Comparison of ENCODE assay signal across 1 cellular context in genomic region chr1:234868296-234869147, GRCh38.
TF ChIP-seq lines count a peak whose summit lies in the region.

No MANE protein-coding gene starts in this region.

TF ChIP-seq in K562, 482 proteins besides CTCF, POLR2A, EP300 and RAD21 (continued from another document and continues in another):
- no peak for TF ChIP-seq ZHX1 (conservative IDR thresholded peaks at IDR 0.05; ENCODE audit: low read length)
- TF ChIP-seq HMG20B (CRISPR knock-in tag; IDR thresholded peaks at IDR 0.05), result no peak
- TF ChIP-seq GABPA (tag; conservative IDR thresholded peaks at IDR 0.05; ENCODE audit: low read depth), result no peak
- TF ChIP-seq U2AF2 (optimal IDR thresholded peaks at IDR 0.05; ENCODE audit: low read depth, low read length), result no peak
- no peak for TF ChIP-seq ZNF57 (CRISPR knock-in tag; IDR thresholded peaks at IDR 0.05)
- TF ChIP-seq, protein P1, sequence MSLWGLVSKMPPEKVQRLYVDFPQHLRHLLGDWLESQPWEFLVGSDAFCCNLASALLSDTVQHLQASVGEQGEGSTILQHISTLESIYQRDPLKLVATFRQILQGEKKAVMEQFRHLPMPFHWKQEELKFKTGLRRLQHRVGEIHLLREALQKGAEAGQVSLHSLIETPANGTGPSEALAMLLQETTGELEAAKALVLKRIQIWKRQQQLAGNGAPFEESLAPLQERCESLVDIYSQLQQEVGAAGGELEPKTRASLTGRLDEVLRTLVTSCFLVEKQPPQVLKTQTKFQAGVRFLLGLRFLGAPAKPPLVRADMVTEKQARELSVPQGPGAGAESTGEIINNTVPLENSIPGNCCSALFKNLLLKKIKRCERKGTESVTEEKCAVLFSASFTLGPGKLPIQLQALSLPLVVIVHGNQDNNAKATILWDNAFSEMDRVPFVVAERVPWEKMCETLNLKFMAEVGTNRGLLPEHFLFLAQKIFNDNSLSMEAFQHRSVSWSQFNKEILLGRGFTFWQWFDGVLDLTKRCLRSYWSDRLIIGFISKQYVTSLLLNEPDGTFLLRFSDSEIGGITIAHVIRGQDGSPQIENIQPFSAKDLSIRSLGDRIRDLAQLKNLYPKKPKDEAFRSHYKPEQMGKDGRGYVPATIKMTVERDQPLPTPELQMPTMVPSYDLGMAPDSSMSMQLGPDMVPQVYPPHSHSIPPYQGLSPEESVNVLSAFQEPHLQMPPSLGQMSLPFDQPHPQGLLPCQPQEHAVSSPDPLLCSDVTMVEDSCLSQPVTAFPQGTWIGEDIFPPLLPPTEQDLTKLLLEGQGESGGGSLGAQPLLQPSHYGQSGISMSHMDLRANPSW (CRISPR knock-in tag; IDR thresholded peaks at IDR 0.05), result no peak
- TF ChIP-seq, protein P2, sequence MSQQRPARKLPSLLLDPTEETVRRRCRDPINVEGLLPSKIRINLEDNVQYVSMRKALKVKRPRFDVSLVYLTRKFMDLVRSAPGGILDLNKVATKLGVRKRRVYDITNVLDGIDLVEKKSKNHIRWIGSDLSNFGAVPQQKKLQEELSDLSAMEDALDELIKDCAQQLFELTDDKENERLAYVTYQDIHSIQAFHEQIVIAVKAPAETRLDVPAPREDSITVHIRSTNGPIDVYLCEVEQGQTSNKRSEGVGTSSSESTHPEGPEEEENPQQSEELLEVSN (IDR thresholded peaks at IDR 0.05; ENCODE audit: borderline replicate concordance in 1 of 2, extremely low read depth in 1 of 2, insufficient read depth in 1 of 2, insufficient read length in 1 of 2, low read depth in 1 of 2, low read length in 1 of 2, poor library complexity in 1 of 2, severe bottlenecking in 1 of 2), result no peak
- TF ChIP-seq MTA2 (IDR thresholded peaks at IDR 0.05; ENCODE audit: low read depth), result peak; percentile 41
- no peak for TF ChIP-seq ZFPM2 (CRISPR knock-in tag; IDR thresholded peaks at IDR 0.05)
- TF ChIP-seq GTF2A2 (tag; IDR thresholded peaks at IDR 0.05), result no peak
- no peak for TF ChIP-seq CBX5 (IDR thresholded peaks at IDR 0.05; ENCODE audit: borderline replicate concordance, low read depth)
- TF ChIP-seq MEF2A (IDR thresholded peaks at IDR 0.05; ENCODE audit: control insufficient read depth, low read depth, low read length), result no peak
- TF ChIP-seq EP400 (IDR thresholded peaks at IDR 0.05), result no peak
- TF ChIP-seq FOXP4 (CRISPR knock-in tag; IDR thresholded peaks at IDR 0.05; ENCODE audit: borderline replicate concordance), result no peak
- peak; percentile 56; the same call in 1 of the 2 replicates for TF ChIP-seq TAF7 (tag; IDR thresholded peaks at IDR 0.05)
- TF ChIP-seq, protein P3, sequence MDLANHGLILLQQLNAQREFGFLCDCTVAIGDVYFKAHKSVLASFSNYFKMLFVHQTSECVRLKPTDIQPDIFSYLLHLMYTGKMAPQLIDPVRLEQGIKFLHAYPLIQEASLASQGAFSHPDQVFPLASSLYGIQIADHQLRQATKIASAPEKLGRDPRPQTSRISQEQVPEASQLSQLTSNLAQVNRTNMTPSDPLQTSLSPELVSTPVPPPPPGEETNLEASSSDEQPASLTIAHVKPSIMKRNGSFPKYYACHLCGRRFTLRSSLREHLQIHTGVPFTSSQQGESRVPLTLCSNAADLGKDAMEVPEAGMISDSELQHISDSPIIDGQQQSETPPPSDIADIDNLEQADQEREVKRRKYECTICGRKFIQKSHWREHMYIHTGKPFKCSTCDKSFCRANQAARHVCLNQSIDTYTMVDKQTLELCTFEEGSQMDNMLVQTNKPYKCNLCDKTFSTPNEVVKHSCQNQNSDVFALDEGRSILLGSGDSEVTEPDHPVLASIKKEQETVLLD (IDR thresholded peaks at IDR 0.05), result 0 out of 2 replicates have a peak, but pooled peaks have one; percentile 32
- TF ChIP-seq ZNF134 (CRISPR knock-in tag; conservative IDR thresholded peaks at IDR 0.05), result no peak
- no peak for TF ChIP-seq RHOXF2B (CRISPR knock-in tag; conservative IDR thresholded peaks at IDR 0.05)
- TF ChIP-seq, protein P4, sequence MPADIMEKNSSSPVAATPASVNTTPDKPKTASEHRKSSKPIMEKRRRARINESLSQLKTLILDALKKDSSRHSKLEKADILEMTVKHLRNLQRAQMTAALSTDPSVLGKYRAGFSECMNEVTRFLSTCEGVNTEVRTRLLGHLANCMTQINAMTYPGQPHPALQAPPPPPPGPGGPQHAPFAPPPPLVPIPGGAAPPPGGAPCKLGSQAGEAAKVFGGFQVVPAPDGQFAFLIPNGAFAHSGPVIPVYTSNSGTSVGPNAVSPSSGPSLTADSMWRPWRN (IDR thresholded peaks at IDR 0.05; ENCODE audit: low read depth), result no peak
- no peak for TF ChIP-seq ZNF224 (CRISPR knock-in tag; IDR thresholded peaks at IDR 0.05)
- TF ChIP-seq BRD9 (IDR thresholded peaks at IDR 0.05; ENCODE audit: low read depth, partially characterized antibody), result no peak
- no peak for TF ChIP-seq ELF2 (CRISPR knock-in tag; IDR thresholded peaks at IDR 0.05)
- TF ChIP-seq RFX5 (IDR thresholded peaks at IDR 0.05; ENCODE audit: low read depth, low read length), result no peak
- TF ChIP-seq NBN (IDR thresholded peaks at IDR 0.05; ENCODE audit: low read depth), result 0 out of 2 replicates have a peak, but pooled peaks have one; percentile 30
- TF ChIP-seq, protein P5, sequence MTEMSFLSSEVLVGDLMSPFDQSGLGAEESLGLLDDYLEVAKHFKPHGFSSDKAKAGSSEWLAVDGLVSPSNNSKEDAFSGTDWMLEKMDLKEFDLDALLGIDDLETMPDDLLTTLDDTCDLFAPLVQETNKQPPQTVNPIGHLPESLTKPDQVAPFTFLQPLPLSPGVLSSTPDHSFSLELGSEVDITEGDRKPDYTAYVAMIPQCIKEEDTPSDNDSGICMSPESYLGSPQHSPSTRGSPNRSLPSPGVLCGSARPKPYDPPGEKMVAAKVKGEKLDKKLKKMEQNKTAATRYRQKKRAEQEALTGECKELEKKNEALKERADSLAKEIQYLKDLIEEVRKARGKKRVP (CRISPR knock-in tag; IDR thresholded peaks at IDR 0.05), result no peak; the same call in 1 of the 2 replicates
- TF ChIP-seq LCOR (CRISPR knock-in tag; IDR thresholded peaks at IDR 0.05), result 0 out of 2 replicates have a peak, but pooled peaks have one; percentile 49
- no peak for TF ChIP-seq ZSCAN32 (CRISPR knock-in tag; IDR thresholded peaks at IDR 0.05)
- TF ChIP-seq ZNF3 (CRISPR knock-in tag; IDR thresholded peaks at IDR 0.05), result no peak
- no peak for TF ChIP-seq ZC3H4 (CRISPR knock-in tag; IDR thresholded peaks at IDR 0.05; ENCODE audit: borderline replicate concordance)
- TF ChIP-seq ASH1L (IDR thresholded peaks at IDR 0.05; ENCODE audit: borderline replicate concordance, low read depth, partially characterized antibody), result peak; percentile 41
- no peak for TF ChIP-seq HDAC6 (IDR thresholded peaks at IDR 0.05; ENCODE audit: low read depth, low read length)
- TF ChIP-seq, protein P6, sequence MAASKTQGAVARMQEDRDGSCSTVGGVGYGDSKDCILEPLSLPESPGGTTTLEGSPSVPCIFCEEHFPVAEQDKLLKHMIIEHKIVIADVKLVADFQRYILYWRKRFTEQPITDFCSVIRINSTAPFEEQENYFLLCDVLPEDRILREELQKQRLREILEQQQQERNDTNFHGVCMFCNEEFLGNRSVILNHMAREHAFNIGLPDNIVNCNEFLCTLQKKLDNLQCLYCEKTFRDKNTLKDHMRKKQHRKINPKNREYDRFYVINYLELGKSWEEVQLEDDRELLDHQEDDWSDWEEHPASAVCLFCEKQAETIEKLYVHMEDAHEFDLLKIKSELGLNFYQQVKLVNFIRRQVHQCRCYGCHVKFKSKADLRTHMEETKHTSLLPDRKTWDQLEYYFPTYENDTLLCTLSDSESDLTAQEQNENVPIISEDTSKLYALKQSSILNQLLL (CRISPR knock-in tag; IDR thresholded peaks at IDR 0.05; ENCODE audit: borderline replicate concordance), result no peak
- TF ChIP-seq MYC (IDR thresholded peaks at IDR 0.05; ENCODE audit: low read depth, low read length), result no peak
- no peak for TF ChIP-seq MYC (CRISPR knock-in tag; IDR thresholded peaks at IDR 0.05; ENCODE audit: borderline replicate concordance, low read depth)
- 0 out of 2 replicates have a peak, but pooled peaks have one; percentile 30 for TF ChIP-seq ZC3H8 (IDR thresholded peaks at IDR 0.05)
- TF ChIP-seq RFX1 (IDR thresholded peaks at IDR 0.05), result no peak
- TF ChIP-seq ZBTB43 (CRISPR knock-in tag; IDR thresholded peaks at IDR 0.05), result no peak
- TF ChIP-seq IRF1 (CRISPR knock-in tag; IDR thresholded peaks at IDR 0.05; ENCODE audit: borderline replicate concordance), result no peak
- no peak for TF ChIP-seq TFE3 (CRISPR knock-in tag; IDR thresholded peaks at IDR 0.05)
- TF ChIP-seq MXI1 (IDR thresholded peaks at IDR 0.05; ENCODE audit: low read depth, low read length), result no peak
- TF ChIP-seq, protein P7, sequence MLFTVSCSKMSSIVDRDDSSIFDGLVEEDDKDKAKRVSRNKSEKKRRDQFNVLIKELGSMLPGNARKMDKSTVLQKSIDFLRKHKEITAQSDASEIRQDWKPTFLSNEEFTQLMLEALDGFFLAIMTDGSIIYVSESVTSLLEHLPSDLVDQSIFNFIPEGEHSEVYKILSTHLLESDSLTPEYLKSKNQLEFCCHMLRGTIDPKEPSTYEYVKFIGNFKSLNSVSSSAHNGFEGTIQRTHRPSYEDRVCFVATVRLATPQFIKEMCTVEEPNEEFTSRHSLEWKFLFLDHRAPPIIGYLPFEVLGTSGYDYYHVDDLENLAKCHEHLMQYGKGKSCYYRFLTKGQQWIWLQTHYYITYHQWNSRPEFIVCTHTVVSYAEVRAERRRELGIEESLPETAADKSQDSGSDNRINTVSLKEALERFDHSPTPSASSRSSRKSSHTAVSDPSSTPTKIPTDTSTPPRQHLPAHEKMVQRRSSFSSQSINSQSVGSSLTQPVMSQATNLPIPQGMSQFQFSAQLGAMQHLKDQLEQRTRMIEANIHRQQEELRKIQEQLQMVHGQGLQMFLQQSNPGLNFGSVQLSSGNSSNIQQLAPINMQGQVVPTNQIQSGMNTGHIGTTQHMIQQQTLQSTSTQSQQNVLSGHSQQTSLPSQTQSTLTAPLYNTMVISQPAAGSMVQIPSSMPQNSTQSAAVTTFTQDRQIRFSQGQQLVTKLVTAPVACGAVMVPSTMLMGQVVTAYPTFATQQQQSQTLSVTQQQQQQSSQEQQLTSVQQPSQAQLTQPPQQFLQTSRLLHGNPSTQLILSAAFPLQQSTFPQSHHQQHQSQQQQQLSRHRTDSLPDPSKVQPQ (CRISPR knock-in tag; IDR thresholded peaks at IDR 0.05; ENCODE audit: borderline replicate concordance), result no peak
- TF ChIP-seq KLF13 (tag; IDR thresholded peaks at IDR 0.05; ENCODE audit: borderline replicate concordance, low read depth), result no peak
- no peak for TF ChIP-seq CEBPB (tag; IDR thresholded peaks at IDR 0.05)
- TF ChIP-seq NCOA4 (IDR thresholded peaks at IDR 0.05; ENCODE audit: partially characterized antibody), result peak; percentile 31
- TF ChIP-seq NRF1 (conservative IDR thresholded peaks at IDR 0.05 in 1 of 2, IDR thresholded peaks at IDR 0.05 in 1 of 2), result no peak
